Comparison of ENCODE assay signal across 8 cellular contexts in genomic region chr19:40190891-40191835, GRCh38. TPM values are rescaled to one million over a fixed set of nuclear protein-coding genes. Genes with fewer than 3 reads are reported as not detected.
A peak's percentile ranks its signal among the peaks of the same experiment; 100 is the strongest.
DNase-seq lines count a peak whose midpoint lies in the region; ATAC-seq and TF ChIP-seq lines count a peak whose summit lies in the region.

Gene MAP3K10, plus strand, starts transcription at chr19:40191426. Its CDS starts 606 bp downstream, at chr19:40192032.

- peak within 1 kb of the TSS; percentile 84 for H3K4me3 Mint-ChIP-seq in activated CD8-positive, alpha-beta T cell treated with anti-CD3 and anti-CD28 coated beads, Interleukin-2, amount 10 ng/mL, durations not matched to agents 7 days and 5 days
- peak within 1 kb of the TSS; percentile 89 for H3K4me3 Mint-ChIP-seq in memory B cell

- H3K4me1 Mint-ChIP-seq in activated CD8-positive, alpha-beta T cell treated with anti-CD3 and anti-CD28 coated beads, Interleukin-2, amount 10 ng/mL, durations not matched to agents 7 days and 5 days (ENCODE audit: low read depth), result peaks cover 19% of the 10 kb centered on the region
- H3K4me1 Mint-ChIP-seq in memory B cell, result peaks cover 20% of the 10 kb centered on the region

- DNase-seq in AG09319 (ENCODE audit: extremely low read depth, low read depth) (peak; percentile 22), NCI-H774 (lab: John Stamatoyannopoulos, UW) (peak; percentile 44), memory B cell (ENCODE audit: low spot score in 2 of 2) (peak; percentile 68 to 87)
- peak; percentile 83 for DNase-seq in activated CD8-positive, alpha-beta T cell treated with anti-CD3 and anti-CD28 coated beads, Interleukin-2, amount 10 ng/mL, durations not matched to agents 7 days and 5 days
- DNase-seq in effector CD8-positive, alpha-beta T cell (lab: John Stamatoyannopoulos, UW), result peak; percentile 60
- DNase-seq in stimulated activated CD8-positive, alpha-beta memory T cell treated with anti-CD3 and anti-CD28 coated beads, Interleukin-12 subunit alpha, Interleukin-12 subunit beta, amount 100 ng/mL, for 24 hours (ENCODE audit: extremely low read depth), result peak; percentile 63

- ATAC-seq in GM19025 (IDR thresholded peaks at IDR 0.05; ENCODE audit: low read depth, unreplicated experiment), result peak; percentile 75
- peak; percentile 77 for ATAC-seq in HG03196 (IDR thresholded peaks at IDR 0.05; ENCODE audit: unreplicated experiment)
- peak; percentile 88 for ATAC-seq in activated CD8-positive, alpha-beta T cell treated with anti-CD3 and anti-CD28 coated beads, Interleukin-2, amount 10 ng/mL, durations not matched to agents 7 days and 5 days
- peak; percentile 84 for ATAC-seq in memory B cell (ENCODE audit: low read depth)

- CTCF ChIA-PET in activated CD8-positive, alpha-beta T cell treated with anti-CD3 and anti-CD28 coated beads, Interleukin-2, amount 10 ng/mL, durations not matched to agents 7 days and 5 days (lab: Charles Lee), result interaction anchor here (0.6 to 1.2 kb wide), 5 partner anchors 25 to 93 kb away, joined by 3 read pairs; no protein-coding TSS in a partner anchor

- no peaks in the 10 kb centered on the region for H3K36me3 Mint-ChIP-seq in activated CD8-positive, alpha-beta T cell treated with anti-CD3 and anti-CD28 coated beads, Interleukin-2, amount 10 ng/mL, durations not matched to agents 7 days and 5 days (ENCODE audit: low read depth)
- no peaks in the 10 kb centered on the region for H3K36me3 Mint-ChIP-seq in memory B cell

- peaks cover 4% of the 10 kb centered on the region for H3K27me3 Mint-ChIP-seq in activated CD8-positive, alpha-beta T cell treated with anti-CD3 and anti-CD28 coated beads, Interleukin-2, amount 10 ng/mL, durations not matched to agents 7 days and 5 days (ENCODE audit: low read depth)
- no peaks in the 10 kb centered on the region for H3K27me3 Mint-ChIP-seq in memory B cell

- H3K27ac Mint-ChIP-seq in activated CD8-positive, alpha-beta T cell treated with anti-CD3 and anti-CD28 coated beads, Interleukin-2, amount 10 ng/mL, durations not matched to agents 7 days and 5 days, result peak within 1 kb of the TSS; percentile 92
- H3K27ac Mint-ChIP-seq in memory B cell, result peak within 1 kb of the TSS; percentile 88

- POLR2A ChIA-PET in activated CD8-positive, alpha-beta T cell treated with anti-CD3 and anti-CD28 coated beads, Interleukin-2, amount 10 ng/mL, durations not matched to agents 7 days and 5 days (lab: Charles Lee), result interaction anchor here (0.8 to 1.0 kb wide), 2 partner anchors 15 to 194 kb away, joined by 3 to 6 read pairs; partner anchors contain the start of gene ZNF546

- H3K9me3 Mint-ChIP-seq in activated CD8-positive, alpha-beta T cell treated with anti-CD3 and anti-CD28 coated beads, Interleukin-2, amount 10 ng/mL, durations not matched to agents 7 days and 5 days (ENCODE audit: insufficient read depth), result no peaks in the 10 kb centered on the region
- no peaks in the 10 kb centered on the region for H3K9me3 Mint-ChIP-seq in memory B cell

- TF ChIP-seq CTCF in AG09319 (IDR thresholded peaks at IDR 0.05; ENCODE audit: low read depth, low read length), result no peak

RNA-seq across cellular contexts. Expression of gene MAP3K10, which starts in this region (rescaled TPM):
- 10 to 100 TPM; 16.2 to 18.4 TPM for total RNA-seq in activated CD8-positive, alpha-beta T cell treated with anti-CD3 and anti-CD28 coated beads, Interleukin-2, amount 10 ng/mL, durations not matched to agents 7 days and 5 days

Comparison
In these comparisons a context has a peak if more than half of its experiments do, and no peak if none do; other contexts are left out.
1. Peak in every context shown above with its lines: DNase-seq and ATAC-seq.
2. DNase-seq: peak in every context shown above with its lines; median percentile 83 in activated CD8-positive, alpha-beta T cell treated with anti-CD3 and anti-CD28 coated beads, Interleukin-2, amount 10 ng/mL, durations not matched to agents 7 days and 5 days; 78 in memory B cell; 63 in stimulated activated CD8-positive, alpha-beta memory T cell treated with anti-CD3 and anti-CD28 coated beads, Interleukin-12 subunit alpha, Interleukin-12 subunit beta, amount 100 ng/mL, for 24 hours; 60 in effector CD8-positive, alpha-beta T cell; 44 in NCI-H774; 22 in AG09319.